In the genomic region with DNA sequence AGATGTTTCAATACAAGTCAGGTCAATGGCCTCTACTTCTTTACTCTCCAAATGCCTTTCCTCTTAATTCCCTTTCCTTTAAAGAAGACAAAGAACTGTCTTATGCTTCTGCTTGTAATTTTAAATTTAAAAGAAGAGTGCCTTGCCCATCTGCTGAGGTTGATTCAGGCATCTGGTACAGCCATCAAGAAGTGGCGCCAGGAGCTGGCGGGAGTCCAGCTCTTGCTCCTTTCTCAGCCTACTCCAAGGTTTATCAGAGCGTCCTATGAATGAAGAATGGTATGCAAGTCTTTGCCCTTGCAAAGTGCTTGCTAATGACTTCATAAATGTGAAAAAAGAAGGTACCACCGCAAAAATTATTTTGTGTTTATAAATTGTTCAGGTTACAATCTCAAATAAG, we compare ENCODE assay signal across 27 cellular contexts.
DNase-seq lines count a peak whose midpoint lies in the region; ATAC-seq, FAIRE-seq and TF ChIP-seq lines count a peak whose summit lies in the region.
"Had no signal": no experiment of that assay in that cellular context is flagged by ENCODE, and none has a peak within 500 bp of the region (broad histone marks: within the 10 kb centered on the region; RNA-seq: fewer than 3 reads in every experiment).

No MANE protein-coding gene starts in this region.

- no peak overlapping the region for H3K4me3 ChIP-seq in right atrium auricular region
- H3K4me3 ChIP-seq in HepG2 (replicated peaks in 1 of 3; ENCODE audit: insufficient read depth in 1 of 3, low read depth in 2 of 3, low read length in 3 of 3), result no peak overlapping the region
- no peak overlapping the region for H3K4me3 ChIP-seq in aorta (ENCODE audit: low read length in 2 of 2)
- H3K4me3 ChIP-seq in Peyer's patch, result no peak overlapping the region
- H3K4me3 ChIP-seq: left lung, upper lobe of left lung had no signal

- no peak for TF ChIP-seq CTCF in right atrium auricular region (IDR thresholded peaks at IDR 0.05)
- TF ChIP-seq CTCF in HepG2 (CRISPR knock-in tag; IDR thresholded peaks at IDR 0.05), result no peak
- TF ChIP-seq CTCF in Peyer's patch (IDR thresholded peaks at IDR 0.05), result no peak

- BruUV-seq in HepG2 (replicated peaks; lab: Mats Ljungman, UMichigan), result no TSS peak

- no peak for TF ChIP-seq EP300 in HepG2 (IDR thresholded peaks at IDR 0.05; ENCODE audit: low read depth in 2 of 2, low read length in 2 of 2)
- no peak for TF ChIP-seq EP300 in HepG2 (CRISPR knock-in tag; IDR thresholded peaks at IDR 0.05; ENCODE audit: borderline replicate concordance)

- ATAC-seq in Right ventricle myocardium inferior (no peak), HepG2 (no peak), GM19023 (IDR thresholded peaks at IDR 0.05; ENCODE audit: unreplicated experiment) (no peak), aorta (ENCODE audit: low FRiP score) (no peak)
- ATAC-seq: activated T-cell treated with anti-CD3 and anti-CD28 coated beads, Interleukin-2, amount 50 U/mL, for 4 hours; left lung; SK-N-SH treated with all-trans-retinoic acid at 6 μM for 48 hours had no signal

- CTCF ChIA-PET in HepG2 (lab: Yijun Ruan, JAX; ENCODE audit: low intra/inter-chr PET ratio, low total read pairs), result no interaction called here

- POLR2A ChIA-PET in HepG2 (lab: Yijun Ruan, JAX), result no interaction called here

- H3K27me3 ChIP-seq in right atrium auricular region (no peaks in the 10 kb centered on the region), HepG2 (ENCODE audit: control insufficient read depth in 1 of 2, insufficient read depth in 2 of 2, low read length in 2 of 2) (no peaks in the 10 kb centered on the region), aorta (ENCODE audit: control insufficient read depth in 1 of 2, insufficient read depth in 2 of 2, low read length in 1 of 2) (no peaks in the 10 kb centered on the region), Peyer's patch (no peaks in the 10 kb centered on the region)
- H3K27me3 ChIP-seq: left lung, upper lobe of left lung had no signal

- H2AFZ ChIP-seq in HepG2 (ENCODE audit: low read length), result no peak overlapping the region

- H3K27ac ChIP-seq in right atrium auricular region (no peak overlapping the region), HepG2 (ENCODE audit: extremely low read length, insufficient read depth, low read length) (no peak overlapping the region), aorta (ENCODE audit: low read depth in 1 of 2, low read length in 2 of 2) (no peak overlapping the region), Peyer's patch (no peak overlapping the region)
- H3K27ac ChIP-seq: left lung, upper lobe of left lung had no signal

- TF ChIP-seq POLR2A in HepG2 (IDR thresholded peaks at IDR 0.05; ENCODE audit: insufficient read depth in 1 of 2, low read depth in 2 of 2, low read length in 2 of 2), result no peak
- TF ChIP-seq POLR2A in Peyer's patch (IDR thresholded peaks at IDR 0.05), result no peak

- intact Hi-C loops in Right ventricle myocardium inferior (cut with DNase I), result no loop called here
- intact Hi-C loops in HepG2 (cut with micrococcal nuclease; ENCODE audit: unreplicated experiment), result no loop called here
- intact Hi-C loops in aorta (cut with DNase I), result no loop called here

- DNase-seq in Right ventricle myocardium inferior (ENCODE audit: missing footprints) (peak; percentile 64), right atrium auricular region (ENCODE audit: low spot score) (no peak), NCI-H524 treated with DMSO at 0.1 percent for 48 hours (lab: John Stamatoyannopoulos, UW) (peak; percentile 85), myocyte (ENCODE audit: low read depth) (peak; percentile 25), HepG2 (ENCODE audit: low spot score) (no peak), aorta (no peak), Peyer's patch (no peak)
- DNase-seq: activated CD4-positive, alpha-beta T cell treated with anti-CD3 and anti-CD28 coated beads, Interleukin-2, amount 50 U/mL, for 1 hour; activated CD4-positive, CD25-positive, alpha-beta regulatory T cell; activated gamma-delta T cell; activated naive CD8-positive, alpha-beta T cell treated with anti-CD3 and anti-CD28 coated beads, Interleukin-2, amount 10 ng/mL, durations not matched to agents 7 days and 5 days; activated T-cell treated with anti-CD3 and anti-CD28 coated beads, Interleukin-2, amount 50 U/mL, for 4 hours; central memory CD4-positive, alpha-beta T cell; cortex of kidney; effector memory CD4-positive, alpha-beta T cell; H9; KG1; NCI-H1930; OCI-M1; stimulated activated CD4-positive, alpha-beta T cell treated with anti-CD3 and anti-CD28 coated beads, Interleukin-4, amount 100 ng/mL, for 24 hours; upper lobe of left lung had no signal

- in situ Hi-C loops in HepG2 (cut with HindIII; ENCODE audit: extremely low pct_ligation_motif_present, low pct_unique_long_range_greater_than_20kb), result no loop called here

- no peaks in the 10 kb centered on the region for H4K20me1 ChIP-seq in HepG2 (ENCODE audit: insufficient read depth, low read length)

- TF ChIP-seq RAD21 in HepG2 (CRISPR knock-in tag; IDR thresholded peaks at IDR 0.05), result no peak

- H3K9me3 ChIP-seq in right atrium auricular region (peaks cover 0 to 2% of the 10 kb centered on the region in 2 donors), HepG2 (ENCODE audit: low read length) (peaks cover 7% of the 10 kb centered on the region), aorta (ENCODE audit: control insufficient read depth, low read length) (no peaks in the 10 kb centered on the region), Peyer's patch (no peaks in the 10 kb centered on the region)
- H3K9me3 ChIP-seq: left lung, upper lobe of left lung had no signal

- no peak overlapping the region for H3K4me2 ChIP-seq in HepG2 (ENCODE audit: low read depth, low read length)

- FAIRE-seq in HepG2 (lab: Jason Lieb, UNC), result no peak
- FAIRE-seq: A204.1, astrocyte, GM12891 had no signal

- WGBS in HepG2 (ENCODE audit: low lambda C conversion rate), result 93% methylated on average over 4 of the region's 4 CpGs
- 30 to 40% methylated on average over 4 of the region's 4 CpGs for WGBS in aorta, 2 donors

- H3K79me2 ChIP-seq in HepG2 (ENCODE audit: insufficient read depth, low read length), result no peaks in the 10 kb centered on the region

- no peak overlapping the region for H3K9ac ChIP-seq in HepG2 (ENCODE audit: insufficient read depth, low read depth, low read length)

- H3K36me3 ChIP-seq in right atrium auricular region (no peaks in the 10 kb centered on the region), HepG2 (replicated peaks in 1 of 2; ENCODE audit: control insufficient read depth in 1 of 2, insufficient read depth in 2 of 2, low read length in 2 of 2) (no peaks in the 10 kb centered on the region), aorta (ENCODE audit: control insufficient read depth in 1 of 2, insufficient read depth in 2 of 2, low read length in 1 of 2) (no peaks in the 10 kb centered on the region), Peyer's patch (no peaks in the 10 kb centered on the region)
- H3K36me3 ChIP-seq: left lung, upper lobe of left lung had no signal

- H3K4me1 ChIP-seq in right atrium auricular region, result peaks cover 0 to 11% of the 10 kb centered on the region in 2 donors
- no peaks in the 10 kb centered on the region for H3K4me1 ChIP-seq in HepG2 (ENCODE audit: insufficient read depth, low read length)
- H3K4me1 ChIP-seq in aorta (ENCODE audit: control insufficient read depth in 1 of 2, insufficient read depth in 2 of 2, low read length in 2 of 2), result no peaks in the 10 kb centered on the region
- no peaks in the 10 kb centered on the region for H3K4me1 ChIP-seq in Peyer's patch
- H3K4me1 ChIP-seq: left lung had no signal

TF ChIP-seq in HepG2, 621 proteins besides CTCF, POLR2A, EP300 and RAD21 (continues in another document):
- TF ChIP-seq ZNF101 (CRISPR knock-in tag; IDR thresholded peaks at IDR 0.05; ENCODE audit: borderline replicate concordance, low read depth), result no peak
- no peak for TF ChIP-seq FOXK2 (IDR thresholded peaks at IDR 0.05)
- no peak for TF ChIP-seq ZIK1 (CRISPR knock-in tag; IDR thresholded peaks at IDR 0.05; ENCODE audit: borderline replicate concordance, low read depth)
- no peak for TF ChIP-seq SMAD1 (CRISPR knock-in tag; IDR thresholded peaks at IDR 0.05; ENCODE audit: borderline replicate concordance, low read depth)
- no peak for TF ChIP-seq KMT2B (CRISPR knock-in tag; IDR thresholded peaks at IDR 0.05)
- no peak for TF ChIP-seq ZNF616 (CRISPR knock-in tag; IDR thresholded peaks at IDR 0.05; ENCODE audit: low read depth)
- no peak for TF ChIP-seq YEATS2 (CRISPR knock-in tag; IDR thresholded peaks at IDR 0.05; ENCODE audit: borderline replicate concordance)
- TF ChIP-seq ZNF264 (CRISPR knock-in tag; IDR thresholded peaks at IDR 0.05), result no peak
- TF ChIP-seq, protein P1, sequence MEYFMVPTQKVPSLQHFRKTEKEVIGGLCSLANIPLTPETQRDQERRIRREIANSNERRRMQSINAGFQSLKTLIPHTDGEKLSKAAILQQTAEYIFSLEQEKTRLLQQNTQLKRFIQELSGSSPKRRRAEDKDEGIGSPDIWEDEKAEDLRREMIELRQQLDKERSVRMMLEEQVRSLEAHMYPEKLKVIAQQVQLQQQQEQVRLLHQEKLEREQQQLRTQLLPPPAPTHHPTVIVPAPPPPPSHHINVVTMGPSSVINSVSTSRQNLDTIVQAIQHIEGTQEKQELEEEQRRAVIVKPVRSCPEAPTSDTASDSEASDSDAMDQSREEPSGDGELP (IDR thresholded peaks at IDR 0.05; ENCODE audit: borderline replicate concordance, low read depth), result no peak
- no peak for TF ChIP-seq ZNF780A (CRISPR knock-in tag; IDR thresholded peaks at IDR 0.05)
- TF ChIP-seq TBP (CRISPR knock-in tag; IDR thresholded peaks at IDR 0.05), result no peak
- no peak for TF ChIP-seq PHF8 (CRISPR knock-in tag; IDR thresholded peaks at IDR 0.05)
- TF ChIP-seq, protein P2, sequence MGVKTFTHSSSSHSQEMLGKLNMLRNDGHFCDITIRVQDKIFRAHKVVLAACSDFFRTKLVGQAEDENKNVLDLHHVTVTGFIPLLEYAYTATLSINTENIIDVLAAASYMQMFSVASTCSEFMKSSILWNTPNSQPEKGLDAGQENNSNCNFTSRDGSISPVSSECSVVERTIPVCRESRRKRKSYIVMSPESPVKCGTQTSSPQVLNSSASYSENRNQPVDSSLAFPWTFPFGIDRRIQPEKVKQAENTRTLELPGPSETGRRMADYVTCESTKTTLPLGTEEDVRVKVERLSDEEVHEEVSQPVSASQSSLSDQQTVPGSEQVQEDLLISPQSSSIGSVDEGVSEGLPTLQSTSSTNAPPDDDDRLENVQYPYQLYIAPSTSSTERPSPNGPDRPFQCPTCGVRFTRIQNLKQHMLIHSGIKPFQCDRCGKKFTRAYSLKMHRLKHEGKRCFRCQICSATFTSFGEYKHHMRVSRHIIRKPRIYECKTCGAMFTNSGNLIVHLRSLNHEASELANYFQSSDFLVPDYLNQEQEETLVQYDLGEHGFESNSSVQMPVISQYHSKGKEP (CRISPR knock-in tag; IDR thresholded peaks at IDR 0.05), result no peak
- TF ChIP-seq ZNF136 (CRISPR knock-in tag; IDR thresholded peaks at IDR 0.05; ENCODE audit: low read depth), result no peak

Comparison
In these comparisons a context has a peak if more than half of its experiments do, and no peak if none do; other contexts are left out.
1. DNase-seq: peak in Right ventricle myocardium inferior (single experiment), NCI-H524 treated with DMSO at 0.1 percent for 48 hours (single experiment) and myocyte (single experiment); none in right atrium auricular region (single experiment), HepG2 (single experiment), aorta (0 of 2) and Peyer's patch (0 of 3).